ENCODE assay signal across 11 cellular contexts in genomic region chr20:53773792-53774371, GRCh38.
DNase-seq lines count a peak whose midpoint lies in the region; ATAC-seq and TF ChIP-seq lines count a peak whose summit lies in the region.
"Had no signal": no experiment of that assay in that cellular context is flagged by ENCODE, and none has a peak within 500 bp of the region (broad histone marks: within the 10 kb centered on the region; RNA-seq: fewer than 3 reads in every experiment).

No MANE protein-coding gene starts in this region.

- H3K9me3 Mint-ChIP-seq in activated CD4-positive, alpha-beta T cell treated with anti-CD3 and anti-CD28 coated beads for 36 hours (ENCODE audit: low read depth), result no peaks in the 10 kb centered on the region
- peaks cover 6% of the 10 kb centered on the region for H3K9me3 Mint-ChIP-seq in type B pancreatic cell
- H3K9me3 Mint-ChIP-seq: activated naive CD8-positive, alpha-beta T cell treated with anti-CD3 and anti-CD28 coated beads, Interleukin-2, amount 10 ng/mL, durations not matched to agents 7 days and 5 days; naive B cell; stimulated activated naive CD8-positive, alpha-beta T cell treated with anti-CD3 and anti-CD28 coated beads, Interleukin-15, Interleukin-2, amounts not matched to agents 100 ng/mL and 50 ng/mL, for 24 hours had no signal

- peaks cover 15% of the 10 kb centered on the region for H3K4me1 Mint-ChIP-seq in activated CD4-positive, alpha-beta T cell treated with anti-CD3 and anti-CD28 coated beads for 36 hours
- H3K4me1 Mint-ChIP-seq in type B pancreatic cell (ENCODE audit: unreplicated experiment), result peaks cover 20% of the 10 kb centered on the region

- H3K27me3 Mint-ChIP-seq in activated CD4-positive, alpha-beta T cell treated with anti-CD3 and anti-CD28 coated beads for 36 hours, result no peaks in the 10 kb centered on the region
- no peaks in the 10 kb centered on the region for H3K27me3 Mint-ChIP-seq in type B pancreatic cell
- H3K27me3 Mint-ChIP-seq: activated naive CD8-positive, alpha-beta T cell treated with anti-CD3 and anti-CD28 coated beads, Interleukin-2, amount 10 ng/mL, durations not matched to agents 7 days and 5 days; naive B cell; stimulated activated naive CD8-positive, alpha-beta T cell treated with anti-CD3 and anti-CD28 coated beads, Interleukin-15, Interleukin-2, amounts not matched to agents 100 ng/mL and 50 ng/mL, for 24 hours had no signal

- POLR2A ChIA-PET in activated CD4-positive, alpha-beta T cell treated with anti-CD3 and anti-CD28 coated beads for 36 hours (lab: Charles Lee), result interaction anchor here (0.6 kb wide), 5 partner anchors 36 to 171 kb away, joined by 3 to 17 read pairs (median 8); no protein-coding TSS in a partner anchor

- CTCF ChIA-PET in activated CD4-positive, alpha-beta T cell treated with anti-CD3 and anti-CD28 coated beads for 36 hours (lab: Charles Lee), result interaction anchor here (0.6 to 0.8 kb wide), 3 partner anchors 196 to 1576 kb away, joined by 3 to 5 read pairs (median 3); no protein-coding TSS in a partner anchor

- peak; percentile 93 for ATAC-seq in activated CD4-positive, alpha-beta T cell treated with anti-CD3 and anti-CD28 coated beads for 36 hours
- no peak for ATAC-seq in HG02798 (IDR thresholded peaks at IDR 0.05; ENCODE audit: poor library complexity, unreplicated experiment)
- ATAC-seq in GM19455 (IDR thresholded peaks at IDR 0.05; ENCODE audit: unreplicated experiment), result no peak

- no peaks in the 10 kb centered on the region for H3K36me3 Mint-ChIP-seq in activated CD4-positive, alpha-beta T cell treated with anti-CD3 and anti-CD28 coated beads for 36 hours (ENCODE audit: low read depth)
- no peaks in the 10 kb centered on the region for H3K36me3 Mint-ChIP-seq in type B pancreatic cell
- H3K36me3 Mint-ChIP-seq: activated naive CD8-positive, alpha-beta T cell treated with anti-CD3 and anti-CD28 coated beads, Interleukin-2, amount 10 ng/mL, durations not matched to agents 7 days and 5 days; naive B cell had no signal

- intact Hi-C loops in activated CD4-positive, alpha-beta T cell treated with anti-CD3 and anti-CD28 coated beads for 36 hours (cut with DNase I, micrococcal nuclease), result loop anchor here in 1 of 2 experiments (1.0 kb wide), 1 partner anchor 119 kb away; no protein-coding TSS in a partner anchor

- H3K27ac Mint-ChIP-seq in activated CD4-positive, alpha-beta T cell treated with anti-CD3 and anti-CD28 coated beads for 36 hours, result peak overlapping the region; percentile 14
- peak overlapping the region; percentile 54 for H3K27ac Mint-ChIP-seq in type B pancreatic cell
- H3K27ac Mint-ChIP-seq: activated naive CD8-positive, alpha-beta T cell treated with anti-CD3 and anti-CD28 coated beads, Interleukin-2, amount 10 ng/mL, durations not matched to agents 7 days and 5 days; stimulated activated naive CD8-positive, alpha-beta T cell treated with anti-CD3 and anti-CD28 coated beads, Interleukin-15, Interleukin-2, amounts not matched to agents 100 ng/mL and 50 ng/mL, for 24 hours had no signal

- TF ChIP-seq CTCF in type B pancreatic cell (conservative IDR thresholded peaks at IDR 0.05), result no peak

- H3K4me3 Mint-ChIP-seq in activated CD4-positive, alpha-beta T cell treated with anti-CD3 and anti-CD28 coated beads for 36 hours, result no peak overlapping the region
- H3K4me3 Mint-ChIP-seq in type B pancreatic cell, result peak overlapping the region; percentile 24
- H3K4me3 Mint-ChIP-seq: activated naive CD8-positive, alpha-beta T cell treated with anti-CD3 and anti-CD28 coated beads, Interleukin-2, amount 10 ng/mL, durations not matched to agents 7 days and 5 days; naive B cell; stimulated activated naive CD8-positive, alpha-beta T cell treated with anti-CD3 and anti-CD28 coated beads, Interleukin-15, Interleukin-2, amounts not matched to agents 100 ng/mL and 50 ng/mL, for 24 hours had no signal

- no peak for DNase-seq in activated CD4-positive, alpha-beta T cell treated with anti-CD3 and anti-CD28 coated beads for 36 hours
- DNase-seq in activated CD4-positive, alpha-beta T cell treated with anti-CD3 and anti-CD28 coated beads for 1 hour, result no peak
- DNase-seq in astrocyte of the hippocampus (ENCODE audit: low read depth, low spot score), result peak; percentile 83
- DNase-seq in kidney glomerular epithelial cell (lab: John Stamatoyannopoulos, UW), result peak; percentile 89
- DNase-seq in type B pancreatic cell (ENCODE audit: extremely low spot score, unreplicated experiment), result no peak
- DNase-seq in NCI-H1092 (lab: John Stamatoyannopoulos, UW), result no peak
- DNase-seq: activated naive CD8-positive, alpha-beta T cell treated with anti-CD3 and anti-CD28 coated beads, Interleukin-2, amount 10 ng/mL, durations not matched to agents 7 days and 5 days; naive B cell had no signal

Comparison
In these comparisons a context has a peak if more than half of its experiments do, and no peak if none do; other contexts are left out.
1. DNase-seq: peak in astrocyte of the hippocampus (single experiment) and kidney glomerular epithelial cell (single experiment); none in activated CD4-positive, alpha-beta T cell treated with anti-CD3 and anti-CD28 coated beads for 36 hours (single experiment), activated CD4-positive, alpha-beta T cell treated with anti-CD3 and anti-CD28 coated beads for 1 hour (single experiment), type B pancreatic cell (single experiment) and NCI-H1092 (single experiment).